8 cellular contexts compared by ENCODE assay signal in genomic region chrX:49071877-49072711, GRCh38. TPM values are rescaled to one million over a fixed set of nuclear protein-coding genes. Genes with fewer than 3 reads are reported as not detected.
DNase-seq lines count a peak whose midpoint lies in the region; ATAC-seq and TF ChIP-seq lines count a peak whose summit lies in the region.

No MANE protein-coding gene starts in this region.

- no peak for DNase-seq in Calu3
- peak in 49 of 56 donors; percentile 8 to 79 (median 44) for DNase-seq in amygdala (lab: John Stamatoyannopoulos, UW)
- peak; percentile 84 for DNase-seq in left ventricle myocardium superior
- DNase-seq in posterior vena cava (ENCODE audit: low spot score) = peak; percentile 94
- DNase-seq in COLO829 (ENCODE audit: low spot score) = no peak
- DNase-seq in NCI-H1417 treated with DMSO at 0.1 percent for 48 hours (lab: John Stamatoyannopoulos, UW) = no peak

- H3K27ac Mint-ChIP-seq in Calu3 (ENCODE audit: unreplicated experiment) = no peak overlapping the region

- H3K4me3 Mint-ChIP-seq in Calu3 (ENCODE audit: low read depth, unreplicated experiment) = peak overlapping the region; percentile 76

- BruUV-seq in Calu3 (replicated peaks; lab: Mats Ljungman, UMichigan) = no TSS peak

- no peaks in the 10 kb centered on the region for H3K9me3 Mint-ChIP-seq in Calu3 (ENCODE audit: low read depth, unreplicated experiment)

- CTCF ChIA-PET in Calu3 (lab: Charles Lee) = no interaction called here

- TF ChIP-seq CTCF in Calu3 (IDR thresholded peaks at IDR 0.05; ENCODE audit: unreplicated experiment) = no peak

- ATAC-seq in left ventricle myocardium superior (peak; percentile 76), HG02588 (IDR thresholded peaks at IDR 0.05; ENCODE audit: unreplicated experiment) (no peak), HG02623 (IDR thresholded peaks at IDR 0.05; ENCODE audit: unreplicated experiment) (no peak)

- intact Hi-C loops in Calu3 (cut with micrococcal nuclease; ENCODE audit: unreplicated experiment) = no loop called here
- intact Hi-C loops in left ventricle myocardium superior (cut with micrococcal nuclease) = no loop called here
- intact Hi-C loops in posterior vena cava (cut with DNase I) = no loop called here

- no peaks in the 10 kb centered on the region for H3K27me3 Mint-ChIP-seq in Calu3 (ENCODE audit: unreplicated experiment)

- H3K36me3 Mint-ChIP-seq in Calu3 (ENCODE audit: insufficient read depth, unreplicated experiment) = peaks cover 28% of the 10 kb centered on the region

- peaks cover 11% of the 10 kb centered on the region for H3K4me1 Mint-ChIP-seq in Calu3 (ENCODE audit: low read depth, unreplicated experiment)

RNA-seq across cellular contexts. Expression of gene PRAF2, which starts 1.7 kb away (rescaled TPM):
- 11.5 and 16.1 TPM in 2 replicates for total RNA-seq in Calu3 (2022)
- total RNA-seq in left ventricle myocardium superior = 6.3 TPM
- 10 to 100 TPM; 36.4 to 42.6 TPM for total RNA-seq in posterior vena cava

RNA-seq across cellular contexts. Expression of gene WDR45, which starts 7.6 kb away (rescaled TPM):
- total RNA-seq in Calu3 (2022) = 42.7 and 59.3 TPM in 2 replicates
- 65.4 TPM for total RNA-seq in left ventricle myocardium superior
- 10 to 100 TPM; 49.8 to 51.9 TPM for total RNA-seq in posterior vena cava

RNA-seq across cellular contexts. Expression of gene CCDC120, which starts 13.3 kb away (rescaled TPM):
- total RNA-seq in Calu3 (2022) (30.8 and 39.0 TPM in 2 replicates), left ventricle myocardium superior (1.7 TPM), posterior vena cava (1 to 10 TPM; 3.0 to 4.1 TPM)

RNA-seq across cellular contexts. Expression of gene TFE3, which starts 28.9 kb away (rescaled TPM):
- total RNA-seq in Calu3 (2022) (32.2 and 35.1 TPM in 2 replicates), left ventricle myocardium superior (18.5 TPM), posterior vena cava (10 to 100 TPM; 46.4 to 52.6 TPM)

RNA-seq across cellular contexts. Expression of gene GPKOW, which starts 51.4 kb away (rescaled TPM):
- total RNA-seq in Calu3 (2022) (32.3 and 35.7 TPM in 2 replicates), left ventricle myocardium superior (18.9 TPM), posterior vena cava (10 to 100 TPM; 12.9 to 15.9 TPM)

Comparison
In these comparisons a context has a peak if more than half of its experiments do, and no peak if none do; other contexts are left out.
1. DNase-seq: peak in amygdala (49 of 56), left ventricle myocardium superior (single experiment) and posterior vena cava (single experiment); none in Calu3 (single experiment), COLO829 (single experiment) and NCI-H1417 treated with DMSO at 0.1 percent for 48 hours (single experiment).